16 cellular contexts compared by ENCODE assay signal in genomic region chr14:97726661-97727060, GRCh38.
DNase-seq lines count a peak whose midpoint lies in the region; ATAC-seq and TF ChIP-seq lines count a peak whose summit lies in the region.
"Had no signal": no experiment of that assay in that cellular context is flagged by ENCODE, and none has a peak within 500 bp of the region (broad histone marks: within the 10 kb centered on the region; RNA-seq: fewer than 3 reads in every experiment).

No MANE protein-coding gene starts in this region.

- H3K9me3 Mint-ChIP-seq in activated naive CD4-positive, alpha-beta T cell treated with anti-CD3 and anti-CD28 coated beads, Interleukin-2, amount 10 ng/mL, durations not matched to agents 7 days and 5 days = peaks cover 6% of the 10 kb centered on the region
- H3K9me3 Mint-ChIP-seq in activated naive CD4-positive, alpha-beta T cell treated with anti-CD3 and anti-CD28 coated beads, Interleukin-2, amount 50 U/mL, for 72 hours = peaks cover 2 to 5% of the 10 kb centered on the region in 2 donors
- no peaks in the 10 kb centered on the region for H3K9me3 Mint-ChIP-seq in activated CD8-positive, alpha-beta T cell treated with anti-CD3 and anti-CD28 coated beads for 36 hours
- no peaks in the 10 kb centered on the region for H3K9me3 Mint-ChIP-seq in natural killer cell
- H3K9me3 Mint-ChIP-seq in endothelial cell (ENCODE audit: unreplicated experiment) = no peaks in the 10 kb centered on the region

- no peak for ATAC-seq in activated naive CD4-positive, alpha-beta T cell treated with anti-CD3 and anti-CD28 coated beads, Interleukin-2, amount 50 U/mL, for 72 hours
- ATAC-seq in DND-41 (ENCODE audit: insufficient read depth, low read depth) (no peak), natural killer cell (peak; percentile 48 to 71 (median 51)), Right ventricle myocardium inferior (no peak), HG02623 (IDR thresholded peaks at IDR 0.05; ENCODE audit: unreplicated experiment) (no peak)
- ATAC-seq in activated CD8-positive, alpha-beta T cell treated with anti-CD3 and anti-CD28 coated beads for 36 hours = no peak

- POLR2A ChIA-PET in activated CD8-positive, alpha-beta T cell treated with anti-CD3 and anti-CD28 coated beads for 36 hours (lab: Charles Lee) = no interaction called here

- no peak for TF ChIP-seq CTCF in DND-41 (IDR thresholded peaks at IDR 0.05; ENCODE audit: borderline replicate concordance, extremely low read depth, low read length, poor library complexity, severe bottlenecking)
- TF ChIP-seq CTCF in activated CD8-positive, alpha-beta T cell treated with anti-CD3 and anti-CD28 coated beads for 36 hours (IDR thresholded peaks at IDR 0.05) = no peak
- TF ChIP-seq CTCF in natural killer cell (IDR thresholded peaks at IDR 0.05) = no peak
- TF ChIP-seq CTCF in endothelial cell (IDR thresholded peaks at IDR 0.05; ENCODE audit: unreplicated experiment) = no peak

- no peaks in the 10 kb centered on the region for H3K27me3 ChIP-seq in DND-41 (ENCODE audit: insufficient read depth, low read length, poor library complexity)

- no peaks in the 10 kb centered on the region for H3K79me2 ChIP-seq in DND-41 (ENCODE audit: insufficient read depth, low read length)

- CTCF ChIA-PET in activated naive CD4-positive, alpha-beta T cell treated with anti-CD3 and anti-CD28 coated beads, Interleukin-2, amount 10 ng/mL, durations not matched to agents 7 days and 5 days (lab: Charles Lee) = interaction anchor here (0.6 kb wide), 1 partner anchor 1987 kb away, joined by 3 read pairs; no protein-coding TSS in a partner anchor
- CTCF ChIA-PET in activated CD8-positive, alpha-beta T cell treated with anti-CD3 and anti-CD28 coated beads for 36 hours (lab: Charles Lee) = no interaction called here

- H3K27ac ChIP-seq in DND-41 (ENCODE audit: low read length) = peak overlapping the region; percentile 97
- H3K27ac ChIP-seq: PC-9 had no signal

- H3K36me3 Mint-ChIP-seq in activated naive CD4-positive, alpha-beta T cell treated with anti-CD3 and anti-CD28 coated beads, Interleukin-2, amount 10 ng/mL, durations not matched to agents 7 days and 5 days = peaks cover 3% of the 10 kb centered on the region
- peaks cover 9 to 10% of the 10 kb centered on the region in 2 donors for H3K36me3 Mint-ChIP-seq in activated naive CD4-positive, alpha-beta T cell treated with anti-CD3 and anti-CD28 coated beads, Interleukin-2, amount 50 U/mL, for 72 hours
- H3K36me3 Mint-ChIP-seq in activated CD8-positive, alpha-beta T cell treated with anti-CD3 and anti-CD28 coated beads for 36 hours (ENCODE audit: low read depth) = no peaks in the 10 kb centered on the region
- H3K36me3 Mint-ChIP-seq in natural killer cell = no peaks in the 10 kb centered on the region
- no peaks in the 10 kb centered on the region for H3K36me3 Mint-ChIP-seq in endothelial cell (ENCODE audit: low read depth, unreplicated experiment)

- H3K27me3 Mint-ChIP-seq in activated naive CD4-positive, alpha-beta T cell treated with anti-CD3 and anti-CD28 coated beads, Interleukin-2, amount 10 ng/mL, durations not matched to agents 7 days and 5 days = no peaks in the 10 kb centered on the region
- no peaks in the 10 kb centered on the region for H3K27me3 Mint-ChIP-seq in activated CD8-positive, alpha-beta T cell treated with anti-CD3 and anti-CD28 coated beads for 36 hours
- H3K27me3 Mint-ChIP-seq in natural killer cell (ENCODE audit: low read depth in 2 of 2) (no peaks in the 10 kb centered on the region), endothelial cell (ENCODE audit: unreplicated experiment) (peaks cover 2% of the 10 kb centered on the region)

- H3K4me2 ChIP-seq in DND-41 (ENCODE audit: insufficient read depth, low read length) = peak overlapping the region; percentile 18; the same call in 1 of the 2 replicates
- H3K4me2 ChIP-seq: PC-9 had no signal

- peaks cover 87% of the 10 kb centered on the region for H3K4me1 ChIP-seq in DND-41 (ENCODE audit: insufficient read depth, low read length)

- H3K4me1 Mint-ChIP-seq in activated naive CD4-positive, alpha-beta T cell treated with anti-CD3 and anti-CD28 coated beads, Interleukin-2, amount 10 ng/mL, durations not matched to agents 7 days and 5 days = peaks cover 61% of the 10 kb centered on the region
- H3K4me1 Mint-ChIP-seq in activated CD8-positive, alpha-beta T cell treated with anti-CD3 and anti-CD28 coated beads for 36 hours (ENCODE audit: low read depth) = peaks cover 54% of the 10 kb centered on the region
- peaks cover 52 to 57% of the 10 kb centered on the region in 2 donors for H3K4me1 Mint-ChIP-seq in natural killer cell
- H3K4me1 Mint-ChIP-seq in endothelial cell (ENCODE audit: unreplicated experiment) = peaks cover 10% of the 10 kb centered on the region
- H3K4me1 Mint-ChIP-seq: B cell had no signal

- H3K4me3 ChIP-seq in DND-41 (ENCODE audit: low read depth in 1 of 2, low read length in 2 of 2) = no peak overlapping the region
- H3K4me3 ChIP-seq: PC-9 had no signal

- H3K9ac ChIP-seq in DND-41 (ENCODE audit: low read depth, low read length) = peak overlapping the region; percentile 25

- intact Hi-C loops in activated CD8-positive, alpha-beta T cell treated with anti-CD3 and anti-CD28 coated beads for 36 hours (cut with micrococcal nuclease) = no loop called here
- intact Hi-C loops in natural killer cell (cut with micrococcal nuclease) = no loop called here
- intact Hi-C loops in Right ventricle myocardium inferior (cut with DNase I) = no loop called here

- peak overlapping the region; percentile 60 for H2AFZ ChIP-seq in DND-41 (ENCODE audit: low read depth, low read length)
- H2AFZ ChIP-seq: PC-9 had no signal

- no peaks in the 10 kb centered on the region for H4K20me1 ChIP-seq in DND-41 (ENCODE audit: insufficient read depth, low read length)

- no peak overlapping the region for H3K4me3 Mint-ChIP-seq in activated naive CD4-positive, alpha-beta T cell treated with anti-CD3 and anti-CD28 coated beads, Interleukin-2, amount 10 ng/mL, durations not matched to agents 7 days and 5 days
- H3K4me3 Mint-ChIP-seq in activated CD8-positive, alpha-beta T cell treated with anti-CD3 and anti-CD28 coated beads for 36 hours = no peak overlapping the region
- H3K4me3 Mint-ChIP-seq in natural killer cell (peak overlapping the region; percentile 59), endothelial cell (ENCODE audit: unreplicated experiment) (no peak overlapping the region)
- H3K4me3 Mint-ChIP-seq: B cell had no signal

- DNase-seq in activated naive CD4-positive, alpha-beta T cell treated with anti-CD3 and anti-CD28 coated beads, Interleukin-2, amount 10 ng/mL, durations not matched to agents 7 days and 5 days = no peak
- DNase-seq in activated naive CD4-positive, alpha-beta T cell treated with anti-CD3 and anti-CD28 coated beads, Interleukin-2, amount 50 U/mL, for 72 hours (ENCODE audit: low spot score in 2 of 2) = no peak
- DNase-seq in DND-41 (no peak), natural killer cell (no peak), Right ventricle myocardium inferior (ENCODE audit: missing footprints) (no peak), endothelial cell (ENCODE audit: low spot score) (no peak)
- DNase-seq in activated CD8-positive, alpha-beta T cell treated with anti-CD3 and anti-CD28 coated beads for 36 hours = no peak
- DNase-seq: DMS 273 treated with DMSO at 0.1 percent for 48 hours, KG1, NCI-H1105, NCI-H187 treated with DMSO at 0.1 percent for 48 hours, NCI-H2171, NCI-H774, PC-9 had no signal

- H3K36me3 ChIP-seq in DND-41 (ENCODE audit: insufficient read depth, low read length) = no peaks in the 10 kb centered on the region

- no peaks in the 10 kb centered on the region for H3K9me3 ChIP-seq in DND-41 (ENCODE audit: insufficient read depth, low read length, severe bottlenecking)

- H3K27ac Mint-ChIP-seq in activated naive CD4-positive, alpha-beta T cell treated with anti-CD3 and anti-CD28 coated beads, Interleukin-2, amount 10 ng/mL, durations not matched to agents 7 days and 5 days = peak overlapping the region; percentile 61
- H3K27ac Mint-ChIP-seq in activated naive CD4-positive, alpha-beta T cell treated with anti-CD3 and anti-CD28 coated beads, Interleukin-2, amount 50 U/mL, for 72 hours = peak overlapping the region in 1 of 2 donors; percentile 66
- peak overlapping the region; percentile 25 for H3K27ac Mint-ChIP-seq in activated CD8-positive, alpha-beta T cell treated with anti-CD3 and anti-CD28 coated beads for 36 hours
- peak overlapping the region; percentile 79 to 88 for H3K27ac Mint-ChIP-seq in natural killer cell
- no peak overlapping the region for H3K27ac Mint-ChIP-seq in endothelial cell (ENCODE audit: unreplicated experiment)
- H3K27ac Mint-ChIP-seq: B cell had no signal

Comparison
In these comparisons a context has a peak if more than half of its experiments do, and no peak if none do; other contexts are left out.
1. ATAC-seq: peak in natural killer cell (3 of 3); none in activated naive CD4-positive, alpha-beta T cell treated with anti-CD3 and anti-CD28 coated beads, Interleukin-2, amount 50 U/mL, for 72 hours (0 of 2), DND-41 (single experiment), activated CD8-positive, alpha-beta T cell treated with anti-CD3 and anti-CD28 coated beads for 36 hours (single experiment), Right ventricle myocardium inferior (single experiment) and HG02623 (single experiment).